ENCODE assay signal across 34 cellular contexts in genomic region chr10:58675321-58675720, GRCh38.
"Had no signal": no experiment of that assay in that cellular context is flagged by ENCODE, and none has a peak within 500 bp of the region (broad histone marks: within the 10 kb centered on the region; RNA-seq: fewer than 3 reads in every experiment).

No MANE protein-coding gene starts in this region.

- ATAC-seq: activated CD8-positive, alpha-beta T cell treated with anti-CD3 and anti-CD28 coated beads for 36 hours; activated naive CD8-positive, alpha-beta T cell treated with anti-CD3 and anti-CD28 coated beads, Interleukin-2, amount 50 U/mL, for 24 hours; activated T-cell treated with anti-CD3 and anti-CD28 coated beads, Interleukin-2, amount 50 U/mL, for 4 hours; activated T-cell treated with anti-CD3 and anti-CD28 coated beads, Interleukin-2, amount 50 U/mL, for 72 hours; body of pancreas had no signal

- H3K4me3 Mint-ChIP-seq: activated B cell treated with CpG ODN at 0.5 μM for 24 hours; activated CD4-positive, alpha-beta memory T cell treated with anti-CD3 and anti-CD28 coated beads for 36 hours; activated CD4-positive, alpha-beta T cell treated with anti-CD3 and anti-CD28 coated beads, Interleukin-2, amount 10 ng/mL, durations not matched to agents 24 days and 14 days; activated CD8-positive, alpha-beta T cell treated with anti-CD3 and anti-CD28 coated beads for 36 hours; activated naive CD4-positive, alpha-beta T cell treated with anti-CD3 and anti-CD28 coated beads, Interleukin-2, amount 10 ng/mL, durations not matched to agents 7 days and 5 days; activated naive CD4-positive, alpha-beta T cell treated with anti-CD3 and anti-CD28 coated beads, Interleukin-2, amount 50 U/mL, for 24 hours; activated naive CD8-positive, alpha-beta T cell; activated naive CD8-positive, alpha-beta T cell treated with anti-CD3 and anti-CD28 coated beads, Interleukin-2, amount 10 ng/mL, durations not matched to agents 7 days and 5 days; activated naive CD8-positive, alpha-beta T cell treated with anti-CD3 and anti-CD28 coated beads, Interleukin-2, amount 50 U/mL, for 24 hours; activated T-cell treated with anti-CD3 and anti-CD28 coated beads, Interleukin-2, amount 50 U/mL, for 4 hours; activated T-cell treated with anti-CD3 and anti-CD28 coated beads, Interleukin-2, amount 50 U/mL, for 72 hours; activated T-helper 1 cell treated with anti-CD3 and anti-CD28 coated beads, Interleukin-12 subunit alpha, Interleukin-12 subunit beta, Interleukin-2, Interleukin-4 antibody, amounts not matched to agents 30 ng/mL and 10 ng/mL and 1 ng/mL, durations not matched to agents 14 hours and 24 hours and 36 hours; T-helper 1 cell treated with Interleukin-12 subunit alpha and Interleukin-12 subunit beta and Interleukin-4 antibody, amounts not matched to agents 30 μg/mL and 1 μg/mL, for 36 hours; T-helper 2 cell treated with Interferon-gamma antibody and Interleukin-4, amounts not matched to agents 5 μg/mL and 100 μg/mL, for 36 hours had no signal

- DNase-seq: activated B cell treated with CpG ODN at 0.5 μM for 24 hours; activated CD4-positive, alpha-beta memory T cell treated with anti-CD3 and anti-CD28 coated beads for 36 hours; activated CD4-positive, alpha-beta T cell treated with anti-CD3 and anti-CD28 coated beads for 4 hours; activated CD4-positive, alpha-beta T cell treated with anti-CD3 and anti-CD28 coated beads, Interleukin-2, amount 10 ng/mL, durations not matched to agents 24 days and 14 days; activated CD4-positive, alpha-beta T cell treated with anti-CD3 and anti-CD28 coated beads, Interleukin-2, amount 50 U/mL, for 1 hour; activated CD4-positive, alpha-beta T cell treated with anti-CD3 and anti-CD28 coated beads, Interleukin-2, amount 50 U/mL, for 4 hours; activated CD4-positive, CD25-positive, alpha-beta regulatory T cell treated with anti-CD3 and anti-CD28 coated beads, Interleukin-2, amount 50 U/mL, for 72 hours; activated CD8-positive, alpha-beta memory T cell treated with anti-CD3 and anti-CD28 coated beads, Interleukin-2, amount 50 U/mL, for 4 hours; activated CD8-positive, alpha-beta T cell treated with anti-CD3 and anti-CD28 coated beads for 36 hours; activated effector memory CD4-positive, alpha-beta T cell treated with Interleukin-2 at 50 U/mL for 16 hours; activated gamma-delta T cell; activated naive CD4-positive, alpha-beta T cell treated with anti-CD3 and anti-CD28 coated beads, Interleukin-2, amount 10 ng/mL, durations not matched to agents 7 days and 5 days; activated naive CD4-positive, alpha-beta T cell treated with Interleukin-2 at 50 U/mL for 16 hours; activated naive CD8-positive, alpha-beta T cell treated with anti-CD3 and anti-CD28 coated beads, Interleukin-2, amount 10 ng/mL, durations not matched to agents 7 days and 5 days; activated naive CD8-positive, alpha-beta T cell treated with anti-CD3 and anti-CD28 coated beads, Interleukin-2, amount 50 U/mL, for 24 hours; activated T-cell treated with anti-CD3 and anti-CD28 coated beads for 4 hours; activated T-cell treated with anti-CD3 and anti-CD28 coated beads, Interleukin-2, amount 50 U/mL, for 1 hour; activated T-cell treated with anti-CD3 and anti-CD28 coated beads, Interleukin-2, amount 50 U/mL, for 4 hours; activated T-cell treated with anti-CD3 and anti-CD28 coated beads, Interleukin-2, amount 50 U/mL, for 72 hours; adrenal gland; amniotic stem cell; aorta; body of pancreas; brain microvascular endothelial cell; central memory CD4-positive, alpha-beta T cell; colonic mucosa; T-helper 2 cell; T-helper 9 cell had no signal

- H3K27ac Mint-ChIP-seq: activated B cell treated with CpG ODN at 0.5 μM for 24 hours; activated CD4-positive, alpha-beta memory T cell treated with anti-CD3 and anti-CD28 coated beads for 36 hours; activated CD4-positive, alpha-beta T cell treated with anti-CD3 and anti-CD28 coated beads, Interleukin-2, amount 10 ng/mL, durations not matched to agents 24 days and 14 days; activated CD8-positive, alpha-beta T cell treated with anti-CD3 and anti-CD28 coated beads for 36 hours; activated naive CD4-positive, alpha-beta T cell treated with anti-CD3 and anti-CD28 coated beads, Interleukin-2, amount 10 ng/mL, durations not matched to agents 7 days and 5 days; activated naive CD4-positive, alpha-beta T cell treated with anti-CD3 and anti-CD28 coated beads, Interleukin-2, amount 50 U/mL, for 24 hours; activated naive CD8-positive, alpha-beta T cell; activated naive CD8-positive, alpha-beta T cell treated with anti-CD3 and anti-CD28 coated beads, Interleukin-2, amount 10 ng/mL, durations not matched to agents 7 days and 5 days; activated naive CD8-positive, alpha-beta T cell treated with anti-CD3 and anti-CD28 coated beads, Interleukin-2, amount 50 U/mL, for 24 hours; activated T-cell treated with anti-CD3 and anti-CD28 coated beads, Interleukin-2, amount 50 U/mL, for 72 hours; activated T-helper 1 cell treated with anti-CD3 and anti-CD28 coated beads, Interleukin-12 subunit alpha, Interleukin-12 subunit beta, Interleukin-2, Interleukin-4 antibody, amounts not matched to agents 30 ng/mL and 10 ng/mL and 1 ng/mL, durations not matched to agents 14 hours and 24 hours and 36 hours; activated T-helper 2 cell treated with anti-CD3 and anti-CD28 coated beads, Interferon-gamma antibody, Interleukin-2, Interleukin-4, amounts not matched to agents 10 μg/mL and 5 μg/mL and 100 μg/mL, durations not matched to agents 14 hours and 24 hours and 36 hours; T-helper 1 cell treated with Interleukin-12 subunit alpha and Interleukin-12 subunit beta and Interleukin-4 antibody, amounts not matched to agents 30 μg/mL and 1 μg/mL, for 36 hours; T-helper 2 cell treated with Interferon-gamma antibody and Interleukin-4, amounts not matched to agents 5 μg/mL and 100 μg/mL, for 36 hours had no signal

- H3K36me3 Mint-ChIP-seq: activated CD4-positive, alpha-beta memory T cell treated with anti-CD3 and anti-CD28 coated beads for 36 hours; activated naive CD4-positive, alpha-beta T cell treated with anti-CD3 and anti-CD28 coated beads, Interleukin-2, amount 10 ng/mL, durations not matched to agents 7 days and 5 days; activated naive CD4-positive, alpha-beta T cell treated with anti-CD3 and anti-CD28 coated beads, Interleukin-2, amount 50 U/mL, for 24 hours; activated naive CD8-positive, alpha-beta T cell; activated naive CD8-positive, alpha-beta T cell treated with anti-CD3 and anti-CD28 coated beads, Interleukin-2, amount 10 ng/mL, durations not matched to agents 7 days and 5 days had no signal

- H3K4me1 Mint-ChIP-seq: activated B cell treated with CpG ODN at 0.5 μM for 24 hours; activated CD4-positive, alpha-beta T cell treated with anti-CD3 and anti-CD28 coated beads, Interleukin-2, amount 10 ng/mL, durations not matched to agents 24 days and 14 days; activated naive CD4-positive, alpha-beta T cell treated with anti-CD3 and anti-CD28 coated beads, Interleukin-2, amount 10 ng/mL, durations not matched to agents 7 days and 5 days; activated naive CD4-positive, alpha-beta T cell treated with anti-CD3 and anti-CD28 coated beads, Interleukin-2, amount 50 U/mL, for 24 hours; activated naive CD8-positive, alpha-beta T cell treated with anti-CD3 and anti-CD28 coated beads, Interleukin-2, amount 10 ng/mL, durations not matched to agents 7 days and 5 days; activated naive CD8-positive, alpha-beta T cell treated with anti-CD3 and anti-CD28 coated beads, Interleukin-2, amount 50 U/mL, for 24 hours had no signal

- H3K27me3 Mint-ChIP-seq: activated B cell treated with CpG ODN at 0.5 μM for 24 hours; activated CD4-positive, alpha-beta T cell treated with anti-CD3 and anti-CD28 coated beads, Interleukin-2, amount 10 ng/mL, durations not matched to agents 24 days and 14 days; activated naive CD4-positive, alpha-beta T cell treated with anti-CD3 and anti-CD28 coated beads, Interleukin-2, amount 10 ng/mL, durations not matched to agents 7 days and 5 days; activated naive CD8-positive, alpha-beta T cell treated with anti-CD3 and anti-CD28 coated beads, Interleukin-2, amount 10 ng/mL, durations not matched to agents 7 days and 5 days had no signal

- H3K9me3 Mint-ChIP-seq: activated CD4-positive, alpha-beta memory T cell treated with anti-CD3 and anti-CD28 coated beads for 36 hours; activated CD4-positive, alpha-beta T cell treated with anti-CD3 and anti-CD28 coated beads, Interleukin-2, amount 10 ng/mL, durations not matched to agents 24 days and 14 days; activated CD8-positive, alpha-beta T cell treated with anti-CD3 and anti-CD28 coated beads for 36 hours; activated naive CD4-positive, alpha-beta T cell treated with anti-CD3 and anti-CD28 coated beads, Interleukin-2, amount 10 ng/mL, durations not matched to agents 7 days and 5 days; activated T-cell treated with anti-CD3 and anti-CD28 coated beads, Interleukin-2, amount 50 U/mL, for 4 hours; activated T-helper 1 cell treated with anti-CD3 and anti-CD28 coated beads, Interleukin-12 subunit alpha, Interleukin-12 subunit beta, Interleukin-2, Interleukin-4 antibody, amounts not matched to agents 30 ng/mL and 10 ng/mL and 1 ng/mL, durations not matched to agents 14 hours and 24 hours and 36 hours had no signal
